ENCODE assay signal across 10 cellular contexts in genomic region chr1:50474859-50475809, GRCh38. TPM values are rescaled to one million over a fixed set of nuclear protein-coding genes. Genes with fewer than 3 reads are reported as not detected.
DNase-seq lines count a peak whose midpoint lies in the region; FAIRE-seq and TF ChIP-seq lines count a peak whose summit lies in the region.
"Had no signal": no experiment of that assay in that cellular context is flagged by ENCODE, and none has a peak within 500 bp of the region (broad histone marks: within the 10 kb centered on the region; RNA-seq: fewer than 3 reads in every experiment).

No MANE protein-coding gene starts in this region.

- no peak overlapping the region for H3K4me3 Mint-ChIP-seq in progenitor cell of endocrine pancreas (ENCODE audit: low read depth)
- no peak overlapping the region for H3K4me3 Mint-ChIP-seq in activated T-cell treated with anti-CD3 and anti-CD28 coated beads, Interleukin-2, amount 50 U/mL, for 24 hours

- no peaks in the 10 kb centered on the region for H3K9me3 Mint-ChIP-seq in progenitor cell of endocrine pancreas (ENCODE audit: low read depth)
- no peaks in the 10 kb centered on the region for H3K9me3 Mint-ChIP-seq in activated T-cell treated with anti-CD3 and anti-CD28 coated beads, Interleukin-2, amount 50 U/mL, for 24 hours

- DNase-seq in NCI-H2107 treated with DMSO at 0.1 percent for 48 hours (lab: John Stamatoyannopoulos, UW; ENCODE audit: unreplicated experiment) (peak; percentile 27), NCI-H2107 (lab: John Stamatoyannopoulos, UW) (no peak), RCC 7860 (ENCODE audit: low spot score) (peak; percentile 59), fibroblast of peridontal ligament (ENCODE audit: extremely low read depth) (peak; percentile 3), progenitor cell of endocrine pancreas (ENCODE audit: low spot score, unreplicated experiment) (no peak), T-helper 1 cell (no peak)
- DNase-seq in activated CD4-positive, alpha-beta T cell treated with anti-CD3 and anti-CD28 coated beads for 1 hour, result no peak
- no peak for DNase-seq in activated T-cell treated with anti-CD3 and anti-CD28 coated beads, Interleukin-2, amount 50 U/mL, for 24 hours
- DNase-seq: NCI-H1930 had no signal

- peak; percentile 31 for TF ChIP-seq CTCF in progenitor cell of endocrine pancreas (IDR thresholded peaks at IDR 0.05; ENCODE audit: unreplicated experiment)

- peak; percentile 67 for FAIRE-seq in RCC 7860 (lab: Jason Lieb, UNC)

- H3K27me3 Mint-ChIP-seq in progenitor cell of endocrine pancreas, result no peaks in the 10 kb centered on the region
- no peaks in the 10 kb centered on the region for H3K27me3 Mint-ChIP-seq in activated T-cell treated with anti-CD3 and anti-CD28 coated beads, Interleukin-2, amount 50 U/mL, for 24 hours

- no peaks in the 10 kb centered on the region for H3K36me3 Mint-ChIP-seq in progenitor cell of endocrine pancreas (ENCODE audit: insufficient read depth)
- H3K36me3 Mint-ChIP-seq in activated T-cell treated with anti-CD3 and anti-CD28 coated beads, Interleukin-2, amount 50 U/mL, for 24 hours (ENCODE audit: low read depth), result peaks cover 53% of the 10 kb centered on the region

- H3K4me1 Mint-ChIP-seq in progenitor cell of endocrine pancreas (ENCODE audit: low read depth), result peaks cover 8% of the 10 kb centered on the region
- no peaks in the 10 kb centered on the region for H3K4me1 Mint-ChIP-seq in activated T-cell treated with anti-CD3 and anti-CD28 coated beads, Interleukin-2, amount 50 U/mL, for 24 hours (ENCODE audit: low read depth)

- H3K27ac Mint-ChIP-seq in progenitor cell of endocrine pancreas, result no peak overlapping the region
- H3K27ac Mint-ChIP-seq in activated T-cell treated with anti-CD3 and anti-CD28 coated beads, Interleukin-2, amount 50 U/mL, for 24 hours, result no peak overlapping the region

RNA-seq across cellular contexts. Expression of gene DMRTA2, which starts 51.9 kb away (rescaled TPM):
- 0.20 TPM in 1 of 2 replicates, not detected in the other for total RNA-seq in progenitor cell of endocrine pancreas
- total RNA-seq: subcutaneous adipose tissue had no signal

Comparison
In these comparisons a context has a peak if more than half of its experiments do, and no peak if none do; other contexts are left out.
1. DNase-seq: peak in NCI-H2107 treated with DMSO at 0.1 percent for 48 hours (single experiment), RCC 7860 (single experiment) and fibroblast of peridontal ligament (single experiment); none in NCI-H2107 (single experiment), progenitor cell of endocrine pancreas (single experiment), activated CD4-positive, alpha-beta T cell treated with anti-CD3 and anti-CD28 coated beads for 1 hour (single experiment), T-helper 1 cell (0 of 5) and activated T-cell treated with anti-CD3 and anti-CD28 coated beads, Interleukin-2, amount 50 U/mL, for 24 hours (single experiment).